ENCODE assay signal across 8 cellular contexts in the genomic region with DNA sequence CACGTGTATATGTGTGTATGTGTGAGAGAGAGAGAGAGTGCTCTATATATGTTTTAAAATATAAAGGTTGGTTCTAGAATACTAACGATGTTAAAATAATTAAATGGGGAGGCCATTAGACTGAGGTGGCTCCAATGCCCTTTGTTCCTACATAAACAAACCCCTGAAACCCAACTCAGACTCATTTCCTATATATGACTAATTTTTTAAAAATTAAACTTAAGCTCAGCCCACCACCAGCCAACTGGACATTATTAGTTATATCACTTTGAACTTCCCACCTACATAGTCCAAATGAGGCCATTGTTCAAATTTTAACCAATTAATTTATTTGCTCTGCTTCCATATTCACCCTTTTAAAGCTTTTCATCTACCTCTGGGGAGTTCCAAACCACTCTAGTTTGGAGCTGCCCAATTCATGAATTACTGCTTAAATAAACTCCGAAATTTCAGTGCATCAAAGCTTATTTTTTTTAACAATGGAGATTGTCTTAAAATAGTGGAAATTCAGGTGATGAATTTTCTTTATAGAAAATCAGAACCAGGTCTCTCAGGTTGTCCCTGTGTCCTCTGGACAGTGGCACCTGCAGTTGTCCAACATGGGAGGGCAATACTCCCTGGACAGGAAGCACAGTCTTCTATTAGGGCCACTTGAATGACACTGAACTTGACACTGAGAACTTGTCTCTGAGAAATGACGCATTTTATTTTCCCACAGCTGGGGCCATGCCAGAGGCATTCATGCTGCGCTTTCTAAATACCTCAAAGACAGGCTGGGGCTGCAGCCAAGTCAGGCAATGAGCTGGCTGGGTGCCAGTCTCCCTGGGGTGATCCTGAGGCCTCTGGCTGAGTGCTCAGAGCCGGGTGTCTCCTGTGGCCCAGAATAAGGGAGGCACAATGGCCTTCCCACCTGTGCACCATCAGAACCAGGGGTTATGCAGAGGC.
A peak's percentile ranks its signal among the peaks of the same experiment; 100 is the strongest.
DNase-seq lines count a peak whose midpoint lies in the region; ATAC-seq, FAIRE-seq and TF ChIP-seq lines count a peak whose summit lies in the region.

No MANE protein-coding gene starts in this region.

- intact Hi-C loops in lower leg skin (cut with DNase I; ENCODE audit: low total_unique reads) = no loop called here
- intact Hi-C loops in CD4-positive, alpha-beta T cell (cut with DNase I, micrococcal nuclease) = no loop called here

- no peaks in the 10 kb centered on the region for H3K9me3 Mint-ChIP-seq in CD4-positive, alpha-beta T cell

- H3K36me3 ChIP-seq in bronchial epithelial cell (ENCODE audit: control insufficient read depth, insufficient read depth, low read length) (no peaks in the 10 kb centered on the region), suprapubic skin (no peaks in the 10 kb centered on the region)

- H3K4me3 ChIP-seq in bronchial epithelial cell (ENCODE audit: low read depth, low read length) = no peak overlapping the region
- H3K4me3 ChIP-seq in lower leg skin (ENCODE audit: low read depth, poor library complexity, severe bottlenecking) = no peak overlapping the region
- H3K4me3 ChIP-seq in suprapubic skin = no peak overlapping the region

- ATAC-seq in HG02763 (IDR thresholded peaks at IDR 0.05; ENCODE audit: unreplicated experiment) (no peak), HG03175 (IDR thresholded peaks at IDR 0.05; ENCODE audit: unreplicated experiment) (no peak)
- ATAC-seq in CD4-positive, alpha-beta T cell (ENCODE audit: poor library complexity) = no peak

- no peak overlapping the region for H3K4me3 Mint-ChIP-seq in CD4-positive, alpha-beta T cell

- CTCF ChIA-PET in CD4-positive, alpha-beta T cell (lab: Charles Lee) = no interaction called here

- DNase-seq in AG20443 (ENCODE audit: low spot score) (peak; percentile 32), NCI-H2107 (lab: John Stamatoyannopoulos, UW) (peak; percentile 5), bronchial epithelial cell (ENCODE audit: low read depth) (peak; percentile 80), lower leg skin (ENCODE audit: low spot score in 2 of 2) (peak; percentile 27 to 90), suprapubic skin (ENCODE audit: low spot score in 2 of 2) (no peak)
- DNase-seq in CD4-positive, alpha-beta T cell = no peak

- TF ChIP-seq CTCF in bronchial epithelial cell (IDR thresholded peaks at IDR 0.05; ENCODE audit: insufficient read depth, low read length, severe bottlenecking) (no peak), lower leg skin (IDR thresholded peaks at IDR 0.05) (no peak), suprapubic skin (IDR thresholded peaks at IDR 0.05) (no peak)
- no peak for TF ChIP-seq CTCF in CD4-positive, alpha-beta T cell (IDR thresholded peaks at IDR 0.05)

- no peaks in the 10 kb centered on the region for H3K4me1 Mint-ChIP-seq in CD4-positive, alpha-beta T cell (ENCODE audit: low read depth)

- POLR2A ChIA-PET in CD4-positive, alpha-beta T cell (lab: Charles Lee) = no interaction called here

- no peak for FAIRE-seq in bronchial epithelial cell (lab: Jason Lieb, UNC)

- H3K27me3 ChIP-seq in bronchial epithelial cell (ENCODE audit: control insufficient read depth, insufficient read depth, low read length) (peaks cover 2% of the 10 kb centered on the region), suprapubic skin (no peaks in the 10 kb centered on the region)
- no peaks in the 10 kb centered on the region for H3K27me3 ChIP-seq in CD4-positive, alpha-beta T cell (ENCODE audit: control insufficient read depth, insufficient read depth, low read length)

- no peaks in the 10 kb centered on the region for H3K4me1 ChIP-seq in suprapubic skin

- H3K27me3 Mint-ChIP-seq in CD4-positive, alpha-beta T cell = peaks cover 35% of the 10 kb centered on the region

- H3K36me3 Mint-ChIP-seq in CD4-positive, alpha-beta T cell (ENCODE audit: low read depth) = no peaks in the 10 kb centered on the region

- TF ChIP-seq EP300 in suprapubic skin (IDR thresholded peaks at IDR 0.05) = no peak

- TF ChIP-seq POLR2A in lower leg skin (IDR thresholded peaks at IDR 0.05) (no peak), suprapubic skin (IDR thresholded peaks at IDR 0.05) (no peak)

- H3K27ac Mint-ChIP-seq in CD4-positive, alpha-beta T cell = no peak overlapping the region

- no peaks in the 10 kb centered on the region for H3K9me3 ChIP-seq in suprapubic skin
- no peaks in the 10 kb centered on the region for H3K9me3 ChIP-seq in CD4-positive, alpha-beta T cell (ENCODE audit: control insufficient read depth, low read length)

- H3K27ac ChIP-seq in suprapubic skin = no peak overlapping the region
- no peak overlapping the region for H3K27ac ChIP-seq in CD4-positive, alpha-beta T cell (ENCODE audit: low read depth, low read length)

- WGBS in lower leg skin, 2 donors = 56 to 66% methylated on average over 6 of the region's 6 CpGs
- 66% methylated on average over 5 of the region's 6 CpGs for WGBS in suprapubic skin

Comparison
In these comparisons a context has a peak if more than half of its experiments do, and no peak if none do; other contexts are left out.
1. DNase-seq: peak in AG20443 (single experiment), NCI-H2107 (single experiment), bronchial epithelial cell (single experiment) and lower leg skin (2 of 2); none in suprapubic skin (0 of 2) and CD4-positive, alpha-beta T cell (0 of 10).